Comparison of ENCODE assay signal across 18 cellular contexts in genomic region chr20:47571426-47571825, GRCh38.
A peak's percentile ranks its signal among the peaks of the same experiment; 100 is the strongest.
DNase-seq lines count a peak whose midpoint lies in the region; ATAC-seq and TF ChIP-seq lines count a peak whose summit lies in the region.
"Had no signal": no experiment of that assay in that cellular context is flagged by ENCODE, and none has a peak within 500 bp of the region (broad histone marks: within the 10 kb centered on the region; RNA-seq: fewer than 3 reads in every experiment).

No MANE protein-coding gene starts in this region.

- TF ChIP-seq CTCF in DOHH2 (IDR thresholded peaks at IDR 0.05; ENCODE audit: low read depth, low read length, poor library complexity, severe bottlenecking) (no peak), OCI-LY7 (conservative IDR thresholded peaks at IDR 0.05; ENCODE audit: low read length) (no peak), Caco-2 (IDR thresholded peaks at IDR 0.05; ENCODE audit: insufficient read depth in 1 of 2, low read depth in 1 of 2, low read length in 1 of 2, severe bottlenecking in 1 of 2, unreplicated experiment in 1 of 2) (no peak)

- H3K4me2 ChIP-seq in DOHH2 (ENCODE audit: low read length) (peak overlapping the region; percentile 69), OCI-LY7 (ENCODE audit: low read length) (peak overlapping the region; percentile 79)
- H3K4me2 ChIP-seq: BLaER1 treated with 17β-estradiol and CSF1 and Interleukin-3, amounts not matched to agents 10 nM and 100 nM; KMS-11 had no signal

- ATAC-seq in activated CD8-positive, alpha-beta memory T cell treated with anti-CD3 and anti-CD28 coated beads, Interleukin-2, amount 10 ng/mL, durations not matched to agents 7 days and 5 days: no peak
- ATAC-seq in memory B cell (ENCODE audit: low read depth): no peak

- H3K36me3 Mint-ChIP-seq in activated CD8-positive, alpha-beta memory T cell treated with anti-CD3 and anti-CD28 coated beads, Interleukin-2, amount 10 ng/mL, durations not matched to agents 7 days and 5 days: peaks cover 34% of the 10 kb centered on the region
- peaks cover 31% of the 10 kb centered on the region for H3K36me3 Mint-ChIP-seq in memory B cell
- H3K36me3 Mint-ChIP-seq in Caco-2 (ENCODE audit: insufficient read depth, unreplicated experiment): peaks cover 38% of the 10 kb centered on the region

- H2AFZ ChIP-seq in OCI-LY7 (ENCODE audit: low read length): no peak overlapping the region

- H3F3A ChIP-seq in DOHH2 (ENCODE audit: control insufficient read depth, insufficient read depth): peaks cover 44% of the 10 kb centered on the region

- H3K9me2 ChIP-seq in DOHH2 (replicated peaks; ENCODE audit: control insufficient read depth, low read length): no peaks in the 10 kb centered on the region
- H3K9me2 ChIP-seq in OCI-LY7 (ENCODE audit: insufficient read depth, low read length): no peaks in the 10 kb centered on the region

- BruUV-seq in OCI-LY7 (replicated peaks; lab: Mats Ljungman, UMichigan) (no TSS peak), Caco-2 (replicated peaks; lab: Mats Ljungman, UMichigan) (no TSS peak)

- H3K27ac Mint-ChIP-seq in activated CD8-positive, alpha-beta memory T cell treated with anti-CD3 and anti-CD28 coated beads, Interleukin-2, amount 10 ng/mL, durations not matched to agents 7 days and 5 days: peak overlapping the region; percentile 28
- H3K27ac Mint-ChIP-seq in memory B cell: peak overlapping the region; percentile 72
- no peak overlapping the region for H3K27ac Mint-ChIP-seq in Caco-2 (ENCODE audit: unreplicated experiment)

- H3K4me1 Mint-ChIP-seq in activated CD8-positive, alpha-beta memory T cell treated with anti-CD3 and anti-CD28 coated beads, Interleukin-2, amount 10 ng/mL, durations not matched to agents 7 days and 5 days: peaks cover 52% of the 10 kb centered on the region
- H3K4me1 Mint-ChIP-seq in memory B cell (peaks cover 43% of the 10 kb centered on the region), Caco-2 (ENCODE audit: low read depth, unreplicated experiment) (peaks cover 32% of the 10 kb centered on the region)

- no peaks in the 10 kb centered on the region for H3K9me3 Mint-ChIP-seq in activated CD8-positive, alpha-beta memory T cell treated with anti-CD3 and anti-CD28 coated beads, Interleukin-2, amount 10 ng/mL, durations not matched to agents 7 days and 5 days (ENCODE audit: low read depth)
- H3K9me3 Mint-ChIP-seq in memory B cell (peaks cover 2% of the 10 kb centered on the region), Caco-2 (ENCODE audit: unreplicated experiment) (no peaks in the 10 kb centered on the region)

- POLR2A ChIA-PET in OCI-LY7 (lab: Charles Lee): interaction anchor here (0.6 to 1.2 kb wide), 3 partner anchors 11 to 62 kb away, joined by 3 read pairs; no protein-coding TSS in a partner anchor
- POLR2A ChIA-PET in Caco-2 (lab: Charles Lee): no interaction called here

- H3K79me2 ChIP-seq in DOHH2 (ENCODE audit: control insufficient read depth, low read length): peaks cover 100% of the 10 kb centered on the region
- H3K79me2 ChIP-seq in OCI-LY7 (ENCODE audit: insufficient read depth, low read depth, low read length): peaks cover 98% of the 10 kb centered on the region

- H4K20me1 ChIP-seq in DOHH2 (ENCODE audit: control insufficient read depth, insufficient read depth, low read depth, low read length) (peaks cover 36% of the 10 kb centered on the region), OCI-LY7 (ENCODE audit: insufficient read depth, low read length) (peaks cover 4% of the 10 kb centered on the region; the same call in 1 of the 2 replicates)

- no peaks in the 10 kb centered on the region for H3K27me3 Mint-ChIP-seq in activated CD8-positive, alpha-beta memory T cell treated with anti-CD3 and anti-CD28 coated beads, Interleukin-2, amount 10 ng/mL, durations not matched to agents 7 days and 5 days
- H3K27me3 Mint-ChIP-seq in memory B cell (no peaks in the 10 kb centered on the region), Caco-2 (ENCODE audit: insufficient read depth, unreplicated experiment) (no peaks in the 10 kb centered on the region)
- H3K27me3 Mint-ChIP-seq: CD4-positive, CD25-positive, alpha-beta regulatory T cell; IgD-negative memory B cell had no signal

- intact Hi-C loops in OCI-LY7 (cut with micrococcal nuclease; ENCODE audit: unreplicated experiment) (no loop called here), Caco-2 (cut with micrococcal nuclease; ENCODE audit: unreplicated experiment) (no loop called here)

- H3K27ac ChIP-seq in DOHH2 (ENCODE audit: low read depth, low read length): 0 out of 2 replicates have a peak overlapping the region, but pooled peaks have one; percentile 14
- peak overlapping the region; percentile 76 for H3K27ac ChIP-seq in OCI-LY7 (ENCODE audit: low read depth, low read length, poor library complexity, severe bottlenecking)
- H3K27ac ChIP-seq: 22Rv1; BLaER1 treated with 17β-estradiol and CSF1 and Interleukin-3, amounts not matched to agents 10 nM and 100 nM; KMS-11 had no signal

- no peak overlapping the region for H3K4me3 Mint-ChIP-seq in activated CD8-positive, alpha-beta memory T cell treated with anti-CD3 and anti-CD28 coated beads, Interleukin-2, amount 10 ng/mL, durations not matched to agents 7 days and 5 days
- no peak overlapping the region for H3K4me3 Mint-ChIP-seq in memory B cell
- H3K4me3 Mint-ChIP-seq in Caco-2 (ENCODE audit: unreplicated experiment): no peak overlapping the region

- H3K4me3 ChIP-seq in DOHH2 (ENCODE audit: low read length) (no peak overlapping the region), OCI-LY7 (ENCODE audit: low read depth, low read length, poor library complexity, severe bottlenecking) (no peak overlapping the region), Caco-2 (ENCODE audit: low read depth, low read length) (no peak overlapping the region)

- CTCF ChIA-PET in activated CD8-positive, alpha-beta memory T cell treated with anti-CD3 and anti-CD28 coated beads, Interleukin-2, amount 10 ng/mL, durations not matched to agents 7 days and 5 days (lab: Charles Lee): no interaction called here
- CTCF ChIA-PET in OCI-LY7 (lab: Charles Lee; ENCODE audit: unreplicated experiment): no interaction called here
- CTCF ChIA-PET in Caco-2 (lab: Charles Lee): interaction anchor here (0.6 kb wide), 1 partner anchor 50 kb away, joined by 4 read pairs; no protein-coding TSS in a partner anchor

- H3K4me1 ChIP-seq in DOHH2 (ENCODE audit: control insufficient read depth, low read length) (peaks cover 99% of the 10 kb centered on the region), OCI-LY7 (ENCODE audit: insufficient read depth, low read length, poor library complexity, severe bottlenecking) (peaks cover 61% of the 10 kb centered on the region), Caco-2 (peaks cover 34% of the 10 kb centered on the region)

- H3K27me3 ChIP-seq in DOHH2 (ENCODE audit: control insufficient read depth, low read length) (no peaks in the 10 kb centered on the region), Caco-2 (replicated peaks; ENCODE audit: control insufficient read depth, insufficient read depth, low read length) (no peaks in the 10 kb centered on the region)
- H3K27me3 ChIP-seq: BLaER1 treated with 17β-estradiol and CSF1 and Interleukin-3, amounts not matched to agents 10 nM and 100 nM had no signal

- peaks cover 87% of the 10 kb centered on the region for H3K36me3 ChIP-seq in DOHH2 (ENCODE audit: control insufficient read depth, low read length)
- H3K36me3 ChIP-seq in OCI-LY7 (ENCODE audit: insufficient read depth, low read length): peaks cover 55% of the 10 kb centered on the region
- peaks cover 1% of the 10 kb centered on the region; the same call in 1 of the 2 replicates for H3K36me3 ChIP-seq in Caco-2 (ENCODE audit: control insufficient read depth, insufficient read depth, low read length)

- no peak for DNase-seq in activated CD8-positive, alpha-beta memory T cell treated with anti-CD3 and anti-CD28 coated beads, Interleukin-2, amount 10 ng/mL, durations not matched to agents 7 days and 5 days
- DNase-seq in activated CD8-positive, alpha-beta memory T cell treated with anti-CD3 and anti-CD28 coated beads, Interleukin-2, amount 50 U/mL, for 4 hours: no peak
- no peak for DNase-seq in OCI-LY7 (ENCODE audit: low spot score)
- no peak for DNase-seq in memory B cell (ENCODE audit: low spot score in 2 of 2)
- no peak for DNase-seq in Caco-2
- DNase-seq in NCI-H446 (lab: John Stamatoyannopoulos, UW): no peak
- no peak for DNase-seq in activated CD4-positive, alpha-beta T cell treated with anti-CD3 and anti-CD28 coated beads for 1 hour
- DNase-seq: AML-193; CD4-positive, CD25-positive, alpha-beta regulatory T cell; DMS153; DMS79 treated with DMSO at 0.1 percent for 48 hours; GDM1; HCEC 1CT had no signal

- H3K9me3 ChIP-seq in DOHH2 (ENCODE audit: control insufficient read depth, insufficient read depth, low read length) (no peaks in the 10 kb centered on the region), OCI-LY7 (ENCODE audit: low read length) (no peaks in the 10 kb centered on the region; the same call in 1 of the 2 replicates), Caco-2 (no peaks in the 10 kb centered on the region)
